Comparison of ENCODE assay signal across 9 cellular contexts in the genomic region with DNA sequence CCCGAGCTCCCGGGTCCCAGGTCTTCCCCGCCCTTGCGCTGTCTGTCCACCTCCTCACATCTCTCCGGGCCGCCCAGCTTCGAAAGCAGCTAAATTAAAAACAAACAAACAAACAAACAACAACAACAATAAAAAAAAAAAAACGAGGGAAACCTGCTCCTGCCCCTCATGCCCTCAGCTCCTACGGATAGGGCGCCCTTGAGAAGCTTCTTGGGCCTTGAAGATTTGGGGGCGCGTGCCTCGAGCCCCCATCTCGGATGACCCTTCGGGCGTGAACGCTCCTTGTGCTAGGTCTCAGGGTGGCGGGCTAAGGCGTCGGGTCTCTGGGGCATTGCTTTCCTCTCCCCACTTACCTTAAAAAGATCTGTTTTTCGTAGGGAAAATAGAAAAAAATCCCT. TPM values are rescaled to one million over a fixed set of nuclear protein-coding genes. Genes with fewer than 3 reads are reported as not detected.
DNase-seq lines count a peak whose midpoint lies in the region; ATAC-seq and TF ChIP-seq lines count a peak whose summit lies in the region.
"Had no signal": no experiment of that assay in that cellular context is flagged by ENCODE, and none has a peak within 500 bp of the region (broad histone marks: within the 10 kb centered on the region; RNA-seq: fewer than 3 reads in every experiment).

No MANE protein-coding gene starts in this region.

- H3K9me3 Mint-ChIP-seq in activated CD4-positive, alpha-beta T cell treated with anti-CD3 and anti-CD28 coated beads, Interleukin-2, amount 10 ng/mL, durations not matched to agents 24 days and 14 days = no peaks in the 10 kb centered on the region

- H3K27me3 Mint-ChIP-seq in activated CD4-positive, alpha-beta T cell treated with anti-CD3 and anti-CD28 coated beads, Interleukin-2, amount 10 ng/mL, durations not matched to agents 24 days and 14 days = peaks cover 68% of the 10 kb centered on the region

- intact Hi-C loops in activated CD4-positive, alpha-beta T cell treated with anti-CD3 and anti-CD28 coated beads, Interleukin-2, amount 10 ng/mL, durations not matched to agents 24 days and 14 days (cut with micrococcal nuclease) = loop anchor here (1.0 to 2.0 kb wide), 2 partner anchors 30 to 149 kb away; a partner anchor contains a TSS
- intact Hi-C loops in lower lobe of right lung (cut with DNase I) = no loop called here

- H3K9me3 ChIP-seq in lower lobe of right lung = no peaks in the 10 kb centered on the region
- H3K9me3 ChIP-seq in thoracic aorta = no peaks in the 10 kb centered on the region

- in situ Hi-C loops in astrocyte of the spinal cord (cut with HindIII; ENCODE audit: low sequenced_read_pairs) = no loop called here

- peaks cover 19% of the 10 kb centered on the region for H3K27me3 ChIP-seq in lower lobe of right lung (ENCODE audit: low read depth)
- no peaks in the 10 kb centered on the region for H3K27me3 ChIP-seq in thoracic aorta (replicated peaks; ENCODE audit: insufficient read depth)

- no peaks in the 10 kb centered on the region for H3K36me3 ChIP-seq in lower lobe of right lung
- no peaks in the 10 kb centered on the region for H3K36me3 ChIP-seq in thoracic aorta

- no peaks in the 10 kb centered on the region for H3K36me3 Mint-ChIP-seq in activated CD4-positive, alpha-beta T cell treated with anti-CD3 and anti-CD28 coated beads, Interleukin-2, amount 10 ng/mL, durations not matched to agents 24 days and 14 days (ENCODE audit: low read depth)

- H3K27ac Mint-ChIP-seq in activated CD4-positive, alpha-beta T cell treated with anti-CD3 and anti-CD28 coated beads, Interleukin-2, amount 10 ng/mL, durations not matched to agents 24 days and 14 days = no peak overlapping the region

- H3K4me3 ChIP-seq in astrocyte of the spinal cord (ENCODE audit: low read depth, low read length) = peak overlapping the region; percentile 53
- peak overlapping the region; percentile 68 for H3K4me3 ChIP-seq in lower lobe of right lung
- H3K4me3 ChIP-seq in thoracic aorta = peak overlapping the region; percentile 75

- no peak for DNase-seq in activated CD4-positive, alpha-beta T cell treated with anti-CD3 and anti-CD28 coated beads, Interleukin-2, amount 10 ng/mL, durations not matched to agents 24 days and 14 days
- DNase-seq in activated CD4-positive, alpha-beta T cell treated with anti-CD3 and anti-CD28 coated beads for 1 hour = no peak
- DNase-seq in astrocyte of the spinal cord (ENCODE audit: low read depth, low spot score) = no peak
- no peak for DNase-seq in lower lobe of right lung
- no peak for DNase-seq in thoracic aorta (ENCODE audit: low spot score)
- no peak for DNase-seq in Kasumi-1 (lab: John Stamatoyannopoulos, UW)
- DNase-seq: AML-193 had no signal

- H3K4me1 ChIP-seq in lower lobe of right lung (peaks cover 5% of the 10 kb centered on the region), thoracic aorta (ENCODE audit: control insufficient read depth in 1 of 2, low read depth in 2 of 2) (peaks cover 0 to 17% of the 10 kb centered on the region in 2 donors)

- peak overlapping the region; percentile 85 for H3K4me3 Mint-ChIP-seq in activated CD4-positive, alpha-beta T cell treated with anti-CD3 and anti-CD28 coated beads, Interleukin-2, amount 10 ng/mL, durations not matched to agents 24 days and 14 days

- no peak for ATAC-seq in lower lobe of right lung
- no peak for ATAC-seq in thoracic aorta (ENCODE audit: insufficient number of reproducible peaks, low FRiP score, low read depth)
- ATAC-seq in HG03354 (IDR thresholded peaks at IDR 0.05; ENCODE audit: poor library complexity, severe bottlenecking, unreplicated experiment) = no peak
- ATAC-seq in GM18517 (IDR thresholded peaks at IDR 0.05; ENCODE audit: unreplicated experiment) = no peak

- H3K4me1 Mint-ChIP-seq in activated CD4-positive, alpha-beta T cell treated with anti-CD3 and anti-CD28 coated beads, Interleukin-2, amount 10 ng/mL, durations not matched to agents 24 days and 14 days = peaks cover 25% of the 10 kb centered on the region

- peak overlapping the region; percentile 81 for H3K27ac ChIP-seq in lower lobe of right lung
- H3K27ac ChIP-seq in thoracic aorta = no peak overlapping the region

- no peak for TF ChIP-seq CTCF in astrocyte of the spinal cord (IDR thresholded peaks at IDR 0.05; ENCODE audit: low read depth, low read length)
- TF ChIP-seq CTCF in lower lobe of right lung (IDR thresholded peaks at IDR 0.05) = no peak
- no peak for TF ChIP-seq CTCF in thoracic aorta (IDR thresholded peaks at IDR 0.05)

RNA-seq across cellular contexts. Expression of a gene that starts 0.7 kb away (rescaled TPM):
- total RNA-seq in activated CD4-positive, alpha-beta T cell treated with anti-CD3 and anti-CD28 coated beads, Interleukin-2, amount 10 ng/mL, durations not matched to agents 24 days and 14 days = 0.14 TPM in 1 of 2 replicates, not detected in the other
- 108 TPM for total RNA-seq in lower lobe of right lung
- 10 to 100 TPM in 1 of 2 donors, 1 to 10 TPM in 1; 1.5 to 16.0 TPM for total RNA-seq in thoracic aorta
